Comparison of ENCODE assay signal across 17 cellular contexts in the genomic region with DNA sequence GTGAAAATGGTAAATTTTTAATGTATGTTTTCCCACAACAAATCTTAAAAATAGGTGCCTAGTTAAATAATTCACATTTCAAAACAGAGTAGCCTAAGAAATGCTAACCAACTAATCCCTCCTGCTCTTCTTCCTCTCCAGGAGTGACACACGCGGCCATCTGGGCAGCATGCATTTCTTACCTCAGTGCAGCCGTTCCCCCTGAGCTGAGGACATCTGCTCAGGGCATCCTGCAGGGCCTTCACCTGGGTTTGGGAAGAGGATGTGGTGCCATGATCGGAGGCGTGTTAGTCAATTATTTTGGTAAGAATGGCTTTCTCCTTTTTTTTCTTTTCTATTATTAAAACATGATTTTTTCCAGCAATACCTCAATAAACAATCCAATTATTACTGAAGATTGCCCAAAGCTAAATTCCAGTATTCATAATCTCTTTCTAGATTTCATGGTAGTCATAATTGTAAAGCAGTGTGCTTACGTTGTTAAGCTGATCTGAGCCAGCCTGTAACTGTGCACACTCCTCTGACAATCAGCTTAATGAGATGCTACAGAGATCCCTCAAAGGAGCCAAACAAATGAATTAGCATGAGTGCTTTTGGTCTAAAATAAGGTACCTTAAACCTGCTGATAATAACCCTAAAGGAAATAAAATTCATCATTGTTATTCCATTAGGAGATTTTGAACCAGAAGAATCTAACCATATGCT. TPM values are rescaled to one million over a fixed set of nuclear protein-coding genes. Genes with fewer than 3 reads are reported as not detected.
DNase-seq lines count a peak whose midpoint lies in the region; ATAC-seq and TF ChIP-seq lines count a peak whose summit lies in the region.
"Had no signal": no experiment of that assay in that cellular context is flagged by ENCODE, and none has a peak within 500 bp of the region (broad histone marks: within the 10 kb centered on the region; RNA-seq: fewer than 3 reads in every experiment).

No MANE protein-coding gene starts in this region.

- DNase-seq in GM23338 (ENCODE audit: low spot score) = no peak
- DNase-seq in NCI-H82 treated with DMSO at 0.1 percent for 48 hours (lab: John Stamatoyannopoulos, UW; ENCODE audit: unreplicated experiment) = peak; percentile 73
- no peak for DNase-seq in glutamatergic neuron
- DNase-seq in superior temporal gyrus (ENCODE audit: extremely low spot score) = peak; percentile 8
- DNase-seq in NOMO-1 treated with dmso at 0.1 percent for 144 hours (lab: John Stamatoyannopoulos, UW; ENCODE audit: unreplicated experiment) = no peak
- DNase-seq in SHP77 treated with DMSO at 0.1 percent for 48 hours (lab: John Stamatoyannopoulos, UW) = no peak
- DNase-seq in kidney glomerular epithelial cell (lab: John Stamatoyannopoulos, UW) = no peak
- no peak for DNase-seq in NAMALWA (ENCODE audit: low spot score)
- DNase-seq: BE2C; CD8-positive, alpha-beta T cell; COR-L47; DMS53 had no signal

- H3K79me2 ChIP-seq in GM23338 (replicated peaks; ENCODE audit: insufficient read depth) = no peaks in the 10 kb centered on the region

- H3K27me3 Mint-ChIP-seq in GM23338 (ENCODE audit: insufficient read depth, low read depth, poor library complexity) (peaks cover 7% of the 10 kb centered on the region), glutamatergic neuron (ENCODE audit: unreplicated experiment) (no peaks in the 10 kb centered on the region)

- H3K9me2 ChIP-seq in GM23338 (ENCODE audit: insufficient read depth) = no peaks in the 10 kb centered on the region

- H3K4me3 Mint-ChIP-seq in GM23338 (no peak overlapping the region), glutamatergic neuron (ENCODE audit: unreplicated experiment) (no peak overlapping the region)

- H3K36me3 ChIP-seq in GM23338 (ENCODE audit: insufficient read depth) = no peaks in the 10 kb centered on the region

- H3K36me3 Mint-ChIP-seq in GM23338 (ENCODE audit: low read depth) (peaks cover 15% of the 10 kb centered on the region; the same call in 2 of the 3 replicates), glutamatergic neuron (ENCODE audit: unreplicated experiment) (peaks cover 24% of the 10 kb centered on the region)

- no peak for ATAC-seq in GM23338
- ATAC-seq: A549; CD8-positive, alpha-beta T cell; GM12878; HCT116; HepG2 had no signal

- no peaks in the 10 kb centered on the region; the same call in 1 of the 2 replicates for H4K20me1 ChIP-seq in GM23338 (replicated peaks; ENCODE audit: insufficient read depth)

- H3K4me2 ChIP-seq in GM23338 = peak overlapping the region; percentile 5
- H3K4me2 ChIP-seq: A549 had no signal

- H3K4me1 Mint-ChIP-seq in GM23338 (peaks cover 16% of the 10 kb centered on the region), glutamatergic neuron (ENCODE audit: low read depth, unreplicated experiment) (peaks cover 16% of the 10 kb centered on the region)

- H3K27ac Mint-ChIP-seq in GM23338 (no peak overlapping the region), glutamatergic neuron (ENCODE audit: unreplicated experiment) (peak overlapping the region; percentile 77)

- H3K9me3 Mint-ChIP-seq in GM23338 (peaks cover 2% of the 10 kb centered on the region; the same call in 2 of the 3 replicates), glutamatergic neuron (ENCODE audit: unreplicated experiment) (no peaks in the 10 kb centered on the region)

- H3K27me3 ChIP-seq in GM23338 (ENCODE audit: insufficient read depth) = no peaks in the 10 kb centered on the region
- H3K27me3 ChIP-seq: BE2C had no signal

- no peak overlapping the region for H3K4me3 ChIP-seq in GM23338
- H3K4me3 ChIP-seq: A549, GM12878 had no signal

- no peaks in the 10 kb centered on the region for H3F3A ChIP-seq in GM23338 (replicated peaks; ENCODE audit: low read depth)

- no peak overlapping the region for H2AFZ ChIP-seq in GM23338

- H3K27ac ChIP-seq in GM23338 (ENCODE audit: low read depth) = no peak overlapping the region
- H3K27ac ChIP-seq: A549, C4-2B had no signal

- H3K4me1 ChIP-seq in GM23338 (ENCODE audit: insufficient read depth) = peaks cover 11% of the 10 kb centered on the region
- H3K4me1 ChIP-seq: A549 had no signal

- TF ChIP-seq CTCF in GM23338 (conservative IDR thresholded peaks at IDR 0.05; ENCODE audit: low read depth in 2 of 2) (no peak), glutamatergic neuron (IDR thresholded peaks at IDR 0.05; ENCODE audit: partially characterized antibody, unreplicated experiment) (no peak)

TF ChIP-seq in GM23338, 12 proteins besides CTCF, POLR2A, EP300 and RAD21 (continues in another document):
- TF ChIP-seq EZH2 (IDR thresholded peaks at IDR 0.05; ENCODE audit: low read depth, unreplicated experiment) (no peak), ZNF331 (CRISPR knock-in tag; IDR thresholded peaks at IDR 0.05; ENCODE audit: low read depth) (no peak), STAT1 (IDR thresholded peaks at IDR 0.05; ENCODE audit: unreplicated experiment) (no peak), JUNB (IDR thresholded peaks at IDR 0.05; ENCODE audit: unreplicated experiment) (no peak), ZNF114 (CRISPR knock-in tag; IDR thresholded peaks at IDR 0.05) (no peak), EZH2phosphoT487 (IDR thresholded peaks at IDR 0.05; ENCODE audit: unreplicated experiment) (no peak), POLR2AphosphoS5 (IDR thresholded peaks at IDR 0.05; ENCODE audit: low read depth) (no peak)
- TF ChIP-seq, protein P1, sequence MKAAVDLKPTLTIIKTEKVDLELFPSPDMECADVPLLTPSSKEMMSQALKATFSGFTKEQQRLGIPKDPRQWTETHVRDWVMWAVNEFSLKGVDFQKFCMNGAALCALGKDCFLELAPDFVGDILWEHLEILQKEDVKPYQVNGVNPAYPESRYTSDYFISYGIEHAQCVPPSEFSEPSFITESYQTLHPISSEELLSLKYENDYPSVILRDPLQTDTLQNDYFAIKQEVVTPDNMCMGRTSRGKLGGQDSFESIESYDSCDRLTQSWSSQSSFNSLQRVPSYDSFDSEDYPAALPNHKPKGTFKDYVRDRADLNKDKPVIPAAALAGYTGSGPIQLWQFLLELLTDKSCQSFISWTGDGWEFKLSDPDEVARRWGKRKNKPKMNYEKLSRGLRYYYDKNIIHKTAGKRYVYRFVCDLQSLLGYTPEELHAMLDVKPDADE (IDR thresholded peaks at IDR 0.05) = no peak
- TF ChIP-seq, protein P2, sequence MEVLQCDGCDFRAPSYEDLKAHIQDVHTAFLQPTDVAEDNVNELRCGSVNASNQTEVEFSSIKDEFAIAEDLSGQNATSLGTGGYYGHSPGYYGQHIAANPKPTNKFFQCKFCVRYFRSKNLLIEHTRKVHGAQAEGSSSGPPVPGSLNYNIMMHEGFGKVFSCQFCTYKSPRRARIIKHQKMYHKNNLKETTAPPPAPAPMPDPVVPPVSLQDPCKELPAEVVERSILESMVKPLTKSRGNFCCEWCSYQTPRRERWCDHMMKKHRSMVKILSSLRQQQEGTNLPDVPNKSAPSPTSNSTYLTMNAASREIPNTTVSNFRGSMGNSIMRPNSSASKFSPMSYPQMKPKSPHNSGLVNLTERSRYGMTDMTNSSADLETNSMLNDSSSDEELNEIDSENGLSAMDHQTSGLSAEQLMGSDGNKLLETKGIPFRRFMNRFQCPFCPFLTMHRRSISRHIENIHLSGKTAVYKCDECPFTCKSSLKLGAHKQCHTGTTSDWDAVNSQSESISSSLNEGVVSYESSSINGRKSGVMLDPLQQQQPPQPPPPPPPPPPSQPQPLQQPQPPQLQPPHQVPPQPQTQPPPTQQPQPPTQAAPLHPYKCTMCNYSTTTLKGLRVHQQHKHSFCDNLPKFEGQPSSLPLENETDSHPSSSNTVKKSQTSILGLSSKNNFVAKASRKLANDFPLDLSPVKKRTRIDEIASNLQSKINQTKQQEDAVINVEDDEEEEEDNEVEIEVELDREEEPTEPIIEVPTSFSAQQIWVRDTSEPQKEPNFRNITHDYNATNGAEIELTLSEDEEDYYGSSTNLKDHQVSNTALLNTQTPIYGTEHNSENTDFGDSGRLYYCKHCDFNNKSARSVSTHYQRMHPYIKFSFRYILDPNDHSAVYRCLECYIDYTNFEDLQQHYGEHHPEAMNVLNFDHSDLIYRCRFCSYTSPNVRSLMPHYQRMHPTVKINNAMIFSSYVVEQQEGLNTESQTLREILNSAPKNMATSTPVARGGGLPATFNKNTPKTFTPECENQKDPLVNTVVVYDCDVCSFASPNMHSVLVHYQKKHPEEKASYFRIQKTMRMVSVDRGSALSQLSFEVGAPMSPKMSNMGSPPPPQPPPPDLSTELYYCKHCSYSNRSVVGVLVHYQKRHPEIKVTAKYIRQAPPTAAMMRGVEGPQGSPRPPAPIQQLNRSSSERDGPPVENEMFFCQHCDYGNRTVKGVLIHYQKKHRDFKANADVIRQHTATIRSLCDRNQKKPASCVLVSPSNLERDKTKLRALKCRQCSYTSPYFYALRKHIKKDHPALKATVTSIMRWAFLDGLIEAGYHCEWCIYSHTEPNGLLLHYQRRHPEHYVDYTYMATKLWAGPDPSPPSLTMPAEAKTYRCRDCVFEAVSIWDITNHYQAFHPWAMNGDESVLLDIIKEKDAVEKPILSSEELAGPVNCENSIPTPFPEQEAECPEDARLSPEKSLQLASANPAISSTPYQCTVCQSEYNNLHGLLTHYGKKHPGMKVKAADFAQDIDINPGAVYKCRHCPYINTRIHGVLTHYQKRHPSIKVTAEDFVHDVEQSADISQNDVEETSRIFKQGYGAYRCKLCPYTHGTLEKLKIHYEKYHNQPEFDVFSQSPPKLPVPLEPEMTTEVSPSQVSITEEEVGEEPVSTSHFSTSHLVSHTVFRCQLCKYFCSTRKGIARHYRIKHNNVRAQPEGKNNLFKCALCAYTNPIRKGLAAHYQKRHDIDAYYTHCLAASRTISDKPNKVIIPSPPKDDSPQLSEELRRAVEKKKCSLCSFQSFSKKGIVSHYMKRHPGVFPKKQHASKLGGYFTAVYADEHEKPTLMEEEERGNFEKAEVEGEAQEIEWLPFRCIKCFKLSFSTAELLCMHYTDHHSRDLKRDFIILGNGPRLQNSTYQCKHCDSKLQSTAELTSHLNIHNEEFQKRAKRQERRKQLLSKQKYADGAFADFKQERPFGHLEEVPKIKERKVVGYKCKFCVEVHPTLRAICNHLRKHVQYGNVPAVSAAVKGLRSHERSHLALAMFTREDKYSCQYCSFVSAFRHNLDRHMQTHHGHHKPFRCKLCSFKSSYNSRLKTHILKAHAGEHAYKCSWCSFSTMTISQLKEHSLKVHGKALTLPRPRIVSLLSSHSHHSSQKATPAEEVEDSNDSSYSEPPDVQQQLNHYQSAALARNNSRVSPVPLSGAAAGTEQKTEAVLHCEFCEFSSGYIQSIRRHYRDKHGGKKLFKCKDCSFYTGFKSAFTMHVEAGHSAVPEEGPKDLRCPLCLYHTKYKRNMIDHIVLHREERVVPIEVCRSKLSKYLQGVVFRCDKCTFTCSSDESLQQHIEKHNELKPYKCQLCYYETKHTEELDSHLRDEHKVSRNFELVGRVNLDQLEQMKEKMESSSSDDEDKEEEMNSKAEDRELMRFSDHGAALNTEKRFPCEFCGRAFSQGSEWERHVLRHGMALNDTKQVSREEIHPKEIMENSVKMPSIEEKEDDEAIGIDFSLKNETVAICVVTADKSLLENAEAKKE (CRISPR knock-in tag; IDR thresholded peaks at IDR 0.05) = no peak

RNA-seq across cellular contexts. Expression of a gene that starts 45.9 kb away (rescaled TPM):
- total RNA-seq in GM23338 (2014; rRNA removed; shearing (Covaris generic)) = 4.0 and 7.0 TPM in 2 replicates
- polyA plus RNA-seq in GM23338 (2016; fragmentation: Nextera tagmentation; extraction: Ambion mirVana) = 0.99 and 1.2 TPM in 2 replicates
- 2.1 TPM for total RNA-seq in glutamatergic neuron (ENCODE audit: unreplicated experiment)

Comparison
In these comparisons a context has a peak if more than half of its experiments do, and no peak if none do; other contexts are left out.
1. DNase-seq: peak in NCI-H82 treated with DMSO at 0.1 percent for 48 hours (single experiment) and superior temporal gyrus (single experiment); none in GM23338 (single experiment), glutamatergic neuron (single experiment), NOMO-1 treated with dmso at 0.1 percent for 144 hours (single experiment), SHP77 treated with DMSO at 0.1 percent for 48 hours (single experiment), kidney glomerular epithelial cell (single experiment) and NAMALWA (single experiment).